In the genomic region with DNA sequence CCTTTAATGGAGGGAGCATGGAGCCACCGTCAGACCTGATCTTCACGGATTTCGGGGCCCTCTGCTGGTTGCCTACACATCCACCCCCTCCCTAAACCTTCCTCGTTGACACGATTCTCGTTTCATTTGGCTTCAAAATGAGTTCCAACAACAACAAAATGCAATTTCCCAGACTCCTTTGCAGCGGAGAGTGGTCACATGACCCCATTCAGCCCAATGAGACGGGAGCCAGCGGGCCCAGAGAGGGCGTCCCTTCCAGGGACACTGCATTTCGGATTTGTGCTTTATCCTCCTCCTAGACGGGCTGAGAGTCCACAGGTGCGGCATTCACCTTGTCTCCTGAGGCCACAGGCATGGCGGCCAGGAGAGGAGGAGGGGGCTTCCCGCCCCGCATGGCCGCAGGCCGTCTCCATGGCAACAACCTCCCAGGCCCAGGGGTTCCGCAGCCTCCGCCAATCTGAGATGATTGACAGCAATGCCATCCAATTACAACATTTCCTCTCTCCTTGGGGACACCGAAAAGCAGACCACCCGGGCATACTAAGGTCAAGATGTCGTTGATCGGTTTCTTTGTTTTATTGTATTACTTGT, we compare ENCODE assay signal across 14 cellular contexts.
DNase-seq lines count a peak whose midpoint lies in the region; TF ChIP-seq lines count a peak whose summit lies in the region.
"Had no signal": no experiment of that assay in that cellular context is flagged by ENCODE, and none has a peak within 500 bp of the region (broad histone marks: within the 10 kb centered on the region; RNA-seq: fewer than 3 reads in every experiment).

No MANE protein-coding gene starts in this region.

- H4K20me1 ChIP-seq in osteoblast (ENCODE audit: insufficient read depth, low read length), result no peaks in the 10 kb centered on the region

- TF ChIP-seq CTCF in NB4 (IDR thresholded peaks at IDR 0.05; ENCODE audit: low read depth, low read length) (peak; percentile 32), coronary artery (IDR thresholded peaks at IDR 0.05) (no peak), osteoblast (IDR thresholded peaks at IDR 0.05; ENCODE audit: extremely low read depth, low read depth, low read length) (peak; percentile 17), RWPE1 (conservative IDR thresholded peaks at IDR 0.05; ENCODE audit: low read depth) (no peak), thyroid gland (IDR thresholded peaks at IDR 0.05) (no peak)

- H3K27me3 ChIP-seq in osteoblast (ENCODE audit: insufficient read depth, low read length), result no peaks in the 10 kb centered on the region
- no peaks in the 10 kb centered on the region for H3K27me3 ChIP-seq in thyroid gland

- H3K9me3 ChIP-seq in osteoblast (ENCODE audit: low read depth, low read length), result peaks cover 5% of the 10 kb centered on the region
- no peaks in the 10 kb centered on the region for H3K9me3 ChIP-seq in thyroid gland

- no peak for TF ChIP-seq POLR2A in NB4 (IDR thresholded peaks at IDR 0.05; ENCODE audit: extremely low read depth, insufficient read length)
- no peak for TF ChIP-seq POLR2A in thyroid gland (IDR thresholded peaks at IDR 0.05)

- POLR2A ChIA-PET in RWPE1 (lab: Yijun Ruan, JAX; ENCODE audit: low non-redundant PET), result no interaction called here

- H3K36me3 ChIP-seq in osteoblast (ENCODE audit: insufficient read depth, low read length) (no peaks in the 10 kb centered on the region), thyroid gland (no peaks in the 10 kb centered on the region)
- H3K36me3 ChIP-seq: tibial nerve had no signal

- DNase-seq in NCI-H2227 (lab: John Stamatoyannopoulos, UW; ENCODE audit: unreplicated experiment) (peak; percentile 25), NCI-H2227 treated with DMSO at 0.1 percent for 48 hours (lab: John Stamatoyannopoulos, UW) (no peak), NB4 (ENCODE audit: low read depth) (no peak), coronary artery (ENCODE audit: low spot score) (peak; percentile 62), osteoblast (ENCODE audit: insufficient read length, low spot score, missing footprints) (peak; percentile 11), RWPE1 (ENCODE audit: low spot score) (no peak), thyroid gland (no peak)
- DNase-seq in activated CD4-positive, alpha-beta T cell treated with anti-CD3 and anti-CD28 coated beads, Interleukin-2, amount 50 U/mL, for 4 hours, result no peak
- DNase-seq: cortex of kidney; immature natural killer cell; KG1; NCI-H2081; stimulated activated CD8-positive, alpha-beta memory T cell treated with anti-CD3 and anti-CD28 coated beads, Interleukin-4, amount 100 ng/mL, for 48 hours had no signal

- H3K4me2 ChIP-seq in osteoblast (ENCODE audit: insufficient read depth, low read length), result no peak overlapping the region

- CTCF ChIA-PET in RWPE1 (lab: Yijun Ruan, JAX), result no interaction called here

- H3K4me3 ChIP-seq in NB4 (ENCODE audit: low read depth, low read length), result no peak overlapping the region
- no peak overlapping the region for H3K4me3 ChIP-seq in coronary artery
- no peak overlapping the region for H3K4me3 ChIP-seq in osteoblast (ENCODE audit: insufficient read depth, low read length)
- no peak overlapping the region for H3K4me3 ChIP-seq in thyroid gland (replicated peaks in 1 of 3)
- H3K4me3 ChIP-seq: tibial nerve had no signal

- intact Hi-C loops in thyroid gland (cut with DNase I), result loop anchor here (5.0 kb wide), 1 partner anchor 490 kb away; a partner anchor contains a TSS

- H3K27ac ChIP-seq in coronary artery, result no peak overlapping the region
- no peak overlapping the region for H3K27ac ChIP-seq in osteoblast (ENCODE audit: low read depth, low read length)
- no peak overlapping the region for H3K27ac ChIP-seq in RWPE1
- H3K27ac ChIP-seq in thyroid gland, result no peak overlapping the region
- H3K27ac ChIP-seq: tibial nerve had no signal

- no peaks in the 10 kb centered on the region for H3K79me2 ChIP-seq in osteoblast (ENCODE audit: insufficient read depth, low read length)

- peaks cover 9% of the 10 kb centered on the region for H3K4me1 ChIP-seq in osteoblast (ENCODE audit: insufficient read depth, low read length)
- peaks cover 0 to 21% of the 10 kb centered on the region in 2 donors for H3K4me1 ChIP-seq in thyroid gland

- no peak overlapping the region for H2AFZ ChIP-seq in osteoblast (ENCODE audit: low read length)

- 77 to 87% methylated on average over 20 to 24 of the region's 24 CpGs for WGBS in thyroid gland, 2 donors

Comparison
In these comparisons a context has a peak if more than half of its experiments do, and no peak if none do; other contexts are left out.
1. DNase-seq: peak in NCI-H2227 (single experiment), coronary artery (single experiment) and osteoblast (single experiment); none in NCI-H2227 treated with DMSO at 0.1 percent for 48 hours (single experiment), NB4 (single experiment), RWPE1 (single experiment), thyroid gland (0 of 2) and activated CD4-positive, alpha-beta T cell treated with anti-CD3 and anti-CD28 coated beads, Interleukin-2, amount 50 U/mL, for 4 hours (0 of 2).
2. CTCF ChIP-seq: peak in NB4 (single experiment) and osteoblast (single experiment); none in coronary artery (single experiment), RWPE1 (single experiment) and thyroid gland (0 of 6).